In genomic region chr12:52007158-52007921, GRCh38 we compare ENCODE assay signal across 8 cellular contexts. TPM values are rescaled to one million over a fixed set of nuclear protein-coding genes. Genes with fewer than 3 reads are reported as not detected.
DNase-seq lines count a peak whose midpoint lies in the region; ATAC-seq lines count a peak whose summit lies in the region.

No MANE protein-coding gene starts in this region.

- no peaks in the 10 kb centered on the region for H3K36me3 ChIP-seq in Karpas-422 (ENCODE audit: insufficient read depth, low read length)

- no peaks in the 10 kb centered on the region for H3K9me2 ChIP-seq in Karpas-422 (replicated peaks; ENCODE audit: insufficient read depth, low read length)

- no peaks in the 10 kb centered on the region for H3K79me2 ChIP-seq in Karpas-422 (ENCODE audit: low read length)

- H3K9ac ChIP-seq in Karpas-422 (ENCODE audit: low read length): no peak overlapping the region

- no peaks in the 10 kb centered on the region for H3K9me3 ChIP-seq in Karpas-422 (ENCODE audit: low read length)

- peaks cover 26% of the 10 kb centered on the region for H3K4me1 ChIP-seq in Karpas-422 (ENCODE audit: low read length)

- intact Hi-C loops in left ventricle myocardium superior (cut with micrococcal nuclease): no loop called here

- no peak overlapping the region for H3K27ac ChIP-seq in Karpas-422 (ENCODE audit: low read length)

- H3K4me2 ChIP-seq in Karpas-422 (ENCODE audit: low read depth, low read length, poor library complexity, severe bottlenecking): no peak overlapping the region

- H2AFZ ChIP-seq in Karpas-422 (ENCODE audit: low read length): no peak overlapping the region

- no peaks in the 10 kb centered on the region for H3K27me3 ChIP-seq in Karpas-422 (ENCODE audit: low read length)

- DNase-seq in NCI-H146 (lab: John Stamatoyannopoulos, UW) (peak; percentile 59), NCI-H146 treated with DMSO at 0.1 percent for 48 hours (lab: John Stamatoyannopoulos, UW; ENCODE audit: unreplicated experiment) (no peak), activated gamma-delta T cell treated with Interleukin-2 at 50 U/mL for 16 hours (peak; percentile 38), left ventricle myocardium superior (peak; percentile 70), skeletal muscle cell (ENCODE audit: low read depth) (no peak), Karpas-422 (no peak)

- H4K20me1 ChIP-seq in Karpas-422 (ENCODE audit: insufficient read depth, low read depth, low read length): no peaks in the 10 kb centered on the region

- H3K4me3 ChIP-seq in skeletal muscle cell (ENCODE audit: low read depth, low read length): peak overlapping the region; percentile 63
- H3K4me3 ChIP-seq in Karpas-422 (ENCODE audit: low read length): no peak overlapping the region

- ATAC-seq in left ventricle myocardium superior (peak; percentile 31), GM19463 (IDR thresholded peaks at IDR 0.05; ENCODE audit: unreplicated experiment) (no peak), HG03571 (IDR thresholded peaks at IDR 0.05; ENCODE audit: unreplicated experiment) (no peak)

RNA-seq across cellular contexts. Expression of gene TAMALIN, which starts 0.6 kb away (rescaled TPM):
- total RNA-seq in left ventricle myocardium superior: 22.2 TPM
- 0.47 TPM in 1 of 2 replicates, not detected in the other for total RNA-seq in Karpas-422 (2014; rRNA removed; shearing (Covaris generic); ENCODE audit: low replicate concordance)

RNA-seq across cellular contexts. Expression of gene NR4A1, which starts 43.9 kb away (rescaled TPM):
- 58.9 TPM for total RNA-seq in left ventricle myocardium superior
- 11.7 and 26.9 TPM in 2 replicates for total RNA-seq in Karpas-422 (2014; rRNA removed; shearing (Covaris generic); ENCODE audit: low replicate concordance)

RNA-seq across cellular contexts. Expression of gene ACVR1B, which starts 55.8 kb away (rescaled TPM):
- total RNA-seq in left ventricle myocardium superior: 11.2 TPM
- 2.4 and 3.9 TPM in 2 replicates for total RNA-seq in Karpas-422 (2014; rRNA removed; shearing (Covaris generic); ENCODE audit: low replicate concordance)

Comparison
In these comparisons a context has a peak if more than half of its experiments do, and no peak if none do; other contexts are left out.
1. DNase-seq: peak in NCI-H146 (single experiment), activated gamma-delta T cell treated with Interleukin-2 at 50 U/mL for 16 hours (single experiment) and left ventricle myocardium superior (single experiment); none in NCI-H146 treated with DMSO at 0.1 percent for 48 hours (single experiment), skeletal muscle cell (single experiment) and Karpas-422 (single experiment).
2. RNA of gene TAMALIN, which starts 0.6 kb away (total RNA-seq): 22.2 TPM in left ventricle myocardium superior (single experiment); 0.47 TPM in Karpas-422; every median in the first group is over 10 times any median in the second.